Comparison of ENCODE assay signal across 8 cellular contexts in the genomic region with DNA sequence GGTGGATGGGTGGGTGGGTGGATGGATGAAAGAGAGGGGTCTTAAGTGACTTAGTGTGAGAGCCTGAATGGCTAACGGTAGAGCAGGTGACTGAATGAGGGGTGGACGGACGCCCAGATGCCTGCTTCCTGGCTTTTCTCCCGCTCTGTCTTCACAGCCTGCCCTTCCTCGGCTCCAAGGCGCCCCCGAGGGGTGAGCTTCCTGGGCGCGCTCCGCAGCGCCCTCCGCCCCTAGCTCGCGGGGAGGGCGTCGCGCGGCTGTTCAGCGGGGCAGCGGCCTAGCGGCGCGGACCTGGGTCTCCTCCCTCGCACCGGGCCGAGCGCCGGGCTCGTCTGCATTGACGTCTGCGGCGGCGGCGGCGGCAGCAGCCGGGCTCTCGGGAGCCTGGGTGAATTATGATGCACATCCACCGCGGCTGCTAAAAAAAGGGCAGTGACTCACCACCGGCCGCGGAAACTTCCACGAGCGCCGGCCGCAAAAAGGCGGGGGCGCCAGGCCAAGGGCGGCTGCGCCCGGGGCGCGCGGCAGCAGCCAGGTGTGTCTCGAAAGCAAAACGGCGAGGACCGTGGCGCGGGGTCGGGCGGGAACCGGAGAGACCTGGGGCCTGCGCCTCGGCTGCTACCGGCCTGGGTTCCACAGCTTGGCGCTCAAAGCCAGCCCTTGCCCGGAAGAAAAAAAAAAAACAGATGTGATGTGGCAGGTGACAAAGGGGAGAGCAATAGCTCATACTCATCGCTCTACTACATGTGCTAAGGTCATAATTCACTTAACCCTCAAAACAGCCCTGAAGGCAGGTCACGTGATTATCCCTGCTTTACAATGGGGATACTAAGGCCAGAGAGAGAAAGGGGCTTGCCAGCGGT.
DNase-seq lines count a peak whose midpoint lies in the region; ATAC-seq and TF ChIP-seq lines count a peak whose summit lies in the region.

No MANE protein-coding gene starts in this region.

- ATAC-seq in GM19035 (IDR thresholded peaks at IDR 0.05; ENCODE audit: unreplicated experiment) (peak; percentile 89), HG03280 (IDR thresholded peaks at IDR 0.05; ENCODE audit: unreplicated experiment) (peak; percentile 82)
- peak; percentile 94 for ATAC-seq in stimulated activated naive CD8-positive, alpha-beta T cell treated with anti-CD3 and anti-CD28 coated beads, Interleukin-15, amount 100 ng/mL, for 72 hours

- intact Hi-C loops in PC-9 (cut with micrococcal nuclease; ENCODE audit: unreplicated experiment) = loop anchor here (1.0 to 5.0 kb wide), 7 partner anchors 132 to 486 kb away; no protein-coding TSS in a partner anchor

- peak overlapping the region; percentile 59 for H3K27ac ChIP-seq in BLaER1
- peak overlapping the region; percentile 66 for H3K27ac ChIP-seq in PC-9

- no peaks in the 10 kb centered on the region for H3K9me2 ChIP-seq in PC-9 (ENCODE audit: insufficient read depth)

- DNase-seq in PC-9 = peak; percentile 71 to 83
- peak; percentile 63 for DNase-seq in activated gamma-delta T cell (lab: John Stamatoyannopoulos, UW)
- peak; percentile 93 for DNase-seq in fibroblast of villous mesenchyme (ENCODE audit: low read depth)
- peak; percentile 35 for DNase-seq in neural crest cell (ENCODE audit: low read depth, low spot score)
- peak; percentile 82 to 88 for DNase-seq in stimulated activated naive CD8-positive, alpha-beta T cell treated with anti-CD3 and anti-CD28 coated beads, Interleukin-15, amount 100 ng/mL, for 72 hours

- no TSS peak for BruUV-seq in PC-9 (replicated peaks; lab: Mats Ljungman, UMichigan)

- CTCF ChIA-PET in PC-9 (lab: Charles Lee) = interaction anchor here (0.5 to 1.4 kb wide), 3 partner anchors 44 to 257 kb away, joined by 4 read pairs; no protein-coding TSS in a partner anchor

- H3K4me2 ChIP-seq in BLaER1 (peak overlapping the region; percentile 99), PC-9 (peak overlapping the region; percentile 82)

- H3F3A ChIP-seq in PC-9 (ENCODE audit: insufficient read depth, low read depth) = peaks cover 16% of the 10 kb centered on the region

- 0 out of 2 replicates have a peak, but pooled peaks cover 4% of the 10 kb centered on the region for H3K9me3 ChIP-seq in BLaER1
- no peaks in the 10 kb centered on the region for H3K9me3 ChIP-seq in PC-9 (ENCODE audit: insufficient read depth, low read depth)

- H3K27ac Mint-ChIP-seq in neural crest cell (ENCODE audit: unreplicated experiment) = peak overlapping the region; percentile 48
- peak overlapping the region; percentile 40 to 48 for H3K27ac Mint-ChIP-seq in stimulated activated naive CD8-positive, alpha-beta T cell treated with anti-CD3 and anti-CD28 coated beads, Interleukin-15, amount 100 ng/mL, for 72 hours

- no peaks in the 10 kb centered on the region for H3K79me2 ChIP-seq in PC-9 (ENCODE audit: low read depth)

- peak overlapping the region; percentile 83 for H2AFZ ChIP-seq in PC-9

- POLR2A ChIA-PET in PC-9 (lab: Charles Lee; ENCODE audit: unreplicated experiment) = interaction anchor here (0.6 kb wide), 1 partner anchor 316 kb away, joined by 3 read pairs; no protein-coding TSS in a partner anchor

- peaks cover 14% of the 10 kb centered on the region for H3K4me1 Mint-ChIP-seq in neural crest cell
- peaks cover 35% of the 10 kb centered on the region for H3K4me1 Mint-ChIP-seq in stimulated activated naive CD8-positive, alpha-beta T cell treated with anti-CD3 and anti-CD28 coated beads, Interleukin-15, amount 100 ng/mL, for 72 hours

- H3K4me3 ChIP-seq in BLaER1 = peak overlapping the region; percentile 64
- peak overlapping the region; percentile 61 for H3K4me3 ChIP-seq in PC-9
- peak overlapping the region; percentile 49 for H3K4me3 ChIP-seq in fibroblast of villous mesenchyme (ENCODE audit: low read depth, low read length)

- no peaks in the 10 kb centered on the region for H3K36me3 ChIP-seq in BLaER1
- H3K36me3 ChIP-seq in PC-9 (ENCODE audit: low read depth) = no peaks in the 10 kb centered on the region

- no peaks in the 10 kb centered on the region for H3K36me3 Mint-ChIP-seq in neural crest cell (ENCODE audit: low read depth)

- H3K4me3 Mint-ChIP-seq in neural crest cell = peak overlapping the region; percentile 78
- peak overlapping the region; percentile 67 to 77 for H3K4me3 Mint-ChIP-seq in stimulated activated naive CD8-positive, alpha-beta T cell treated with anti-CD3 and anti-CD28 coated beads, Interleukin-15, amount 100 ng/mL, for 72 hours

- no peaks in the 10 kb centered on the region for H4K20me1 ChIP-seq in BLaER1
- no peaks in the 10 kb centered on the region for H4K20me1 ChIP-seq in PC-9 (ENCODE audit: insufficient read depth)

- peak overlapping the region; percentile 64 for H3K9ac ChIP-seq in BLaER1

- H3K27me3 Mint-ChIP-seq in neural crest cell (ENCODE audit: low read depth) = peaks cover 32% of the 10 kb centered on the region
- H3K27me3 Mint-ChIP-seq in stimulated activated naive CD8-positive, alpha-beta T cell treated with anti-CD3 and anti-CD28 coated beads, Interleukin-15, amount 100 ng/mL, for 72 hours = peaks cover 28% of the 10 kb centered on the region

- peak; percentile 38; the same call in 1 of the 2 replicates for TF ChIP-seq CTCF in PC-9 (conservative IDR thresholded peaks at IDR 0.05)
- TF ChIP-seq CTCF in fibroblast of villous mesenchyme (IDR thresholded peaks at IDR 0.05; ENCODE audit: insufficient read depth, low read depth, low read length) = peak; percentile 33
- TF ChIP-seq CTCF in neural crest cell (conservative IDR thresholded peaks at IDR 0.05) = no peak

- H3K27me3 ChIP-seq in BLaER1 = peaks cover 4% of the 10 kb centered on the region; the same call in 1 of the 2 replicates
- no peaks in the 10 kb centered on the region for H3K27me3 ChIP-seq in PC-9 (ENCODE audit: insufficient read depth, low read depth)

- H3K4me1 ChIP-seq in BLaER1 = peaks cover 14% of the 10 kb centered on the region
- H3K4me1 ChIP-seq in PC-9 (replicated peaks; ENCODE audit: insufficient read depth) = peaks cover 33% of the 10 kb centered on the region

- no peaks in the 10 kb centered on the region for H3K9me3 Mint-ChIP-seq in neural crest cell
- H3K9me3 Mint-ChIP-seq in stimulated activated naive CD8-positive, alpha-beta T cell treated with anti-CD3 and anti-CD28 coated beads, Interleukin-15, amount 100 ng/mL, for 72 hours = no peaks in the 10 kb centered on the region

Comparison
In these comparisons a context has a peak if more than half of its experiments do, and no peak if none do; other contexts are left out.
1. Peak in every context shown above with its lines: DNase-seq, ATAC-seq, H3K4me3 ChIP-seq and H3K27ac ChIP-seq.
2. DNase-seq: peak in every context shown above with its lines; median percentile 93 in fibroblast of villous mesenchyme; 85 in stimulated activated naive CD8-positive, alpha-beta T cell treated with anti-CD3 and anti-CD28 coated beads, Interleukin-15, amount 100 ng/mL, for 72 hours; 77 in PC-9; 63 in activated gamma-delta T cell; 35 in neural crest cell.